In genomic region chr20:35193031-35193791, GRCh38 we compare ENCODE assay signal across 1 cellular context. TPM values are rescaled to one million over a fixed set of nuclear protein-coding genes. Genes with fewer than 3 reads are reported as not detected.
"Had no signal": no experiment of that assay in that cellular context is flagged by ENCODE, and none has a peak within 500 bp of the region (broad histone marks: within the 10 kb centered on the region; RNA-seq: fewer than 3 reads in every experiment).

No MANE protein-coding gene starts in this region.

RNA-seq across cellular contexts. Expression of gene MMP24, which starts 33.3 kb away (rescaled TPM):
- total RNA-seq: SJCRH30 had no signal
